Comparison of ENCODE assay signal across 14 cellular contexts in the genomic region with DNA sequence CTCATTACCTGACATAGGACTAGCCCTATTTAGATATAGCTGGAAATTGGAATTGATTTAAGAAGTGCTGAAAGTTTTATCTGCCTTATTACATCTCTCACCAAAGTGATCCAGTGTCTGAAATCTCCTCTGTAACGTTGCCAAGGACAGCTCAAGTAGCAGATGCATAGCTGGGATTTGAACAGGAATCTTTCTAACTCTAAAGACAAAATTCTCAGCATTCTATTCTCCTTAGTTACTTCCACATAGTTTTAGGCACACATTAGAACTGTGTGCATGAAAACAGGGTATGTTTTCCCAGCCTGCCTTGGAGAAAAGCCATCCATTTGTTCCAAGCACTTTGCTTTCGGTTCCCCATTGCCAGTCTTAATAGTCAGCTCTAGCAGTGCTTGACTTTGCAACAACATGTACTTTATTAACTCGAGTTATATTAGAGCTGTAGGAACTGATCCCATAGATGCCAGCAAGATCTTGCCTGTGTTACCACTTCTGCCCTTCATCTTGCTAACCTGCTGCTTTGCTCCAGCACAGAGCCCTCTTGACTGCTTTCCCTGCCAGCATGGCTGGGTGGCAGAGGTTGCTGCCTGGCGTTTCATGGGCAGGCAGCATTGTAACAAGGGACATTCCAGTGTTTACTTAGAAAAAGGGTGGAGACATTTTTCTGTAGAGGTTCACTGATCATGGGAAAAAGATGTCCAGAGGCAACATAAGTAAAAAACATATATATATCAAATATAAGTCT. TPM values are rescaled to one million over a fixed set of nuclear protein-coding genes. Genes with fewer than 3 reads are reported as not detected.
A peak's percentile ranks its signal among the peaks of the same experiment; 100 is the strongest.
DNase-seq lines count a peak whose midpoint lies in the region; ATAC-seq and TF ChIP-seq lines count a peak whose summit lies in the region.
"Had no signal": no experiment of that assay in that cellular context is flagged by ENCODE, and none has a peak within 500 bp of the region (broad histone marks: within the 10 kb centered on the region; RNA-seq: fewer than 3 reads in every experiment).

No MANE protein-coding gene starts in this region.

- H3K4me1 ChIP-seq in osteoblast (ENCODE audit: insufficient read depth, low read length) = peaks cover 12% of the 10 kb centered on the region

- H3K79me2 ChIP-seq in osteoblast (ENCODE audit: insufficient read depth, low read length) = no peaks in the 10 kb centered on the region

- peaks cover 3% of the 10 kb centered on the region for H3K27me3 ChIP-seq in osteoblast (ENCODE audit: insufficient read depth, low read length)

- H4K20me1 ChIP-seq in osteoblast (ENCODE audit: insufficient read depth, low read length) = no peaks in the 10 kb centered on the region

- ATAC-seq in GM19395 (IDR thresholded peaks at IDR 0.05; ENCODE audit: unreplicated experiment) (no peak), HG02938 (IDR thresholded peaks at IDR 0.05; ENCODE audit: unreplicated experiment) (no peak)

- H3K36me3 ChIP-seq in osteoblast (ENCODE audit: insufficient read depth, low read length) = no peaks in the 10 kb centered on the region

- DNase-seq in Daoy (ENCODE audit: low read depth) (peak; percentile 31), NCI-H446 treated with DMSO at 0.1 percent for 48 hours (lab: John Stamatoyannopoulos, UW) (peak; percentile 55), fibroblast of peridontal ligament (ENCODE audit: extremely low read depth) (peak; percentile 73), osteoblast (ENCODE audit: insufficient read length, low spot score, missing footprints) (no peak), NCI-H1092 (lab: John Stamatoyannopoulos, UW) (no peak), NOMO-1 treated with dmso at 0.1 percent for 144 hours (lab: John Stamatoyannopoulos, UW; ENCODE audit: unreplicated experiment) (no peak)
- DNase-seq: activated CD4-positive, alpha-beta T cell treated with anti-CD3 and anti-CD28 coated beads for 48 hours; activated naive CD4-positive, alpha-beta T cell treated with Interleukin-2 at 50 U/mL for 16 hours; Kasumi-1; NCI-H345; stimulated activated CD4-positive, alpha-beta T cell treated with anti-CD3 and anti-CD28 coated beads, Interleukin-4, amount 100 ng/mL, for 24 hours had no signal

- H3K4me3 ChIP-seq in osteoblast (ENCODE audit: insufficient read depth, low read length) = peak overlapping the region; percentile 1

- peak overlapping the region; percentile 64 for H3K4me2 ChIP-seq in osteoblast (ENCODE audit: insufficient read depth, low read length)

- peak overlapping the region; percentile 19 for H3K27ac ChIP-seq in osteoblast (ENCODE audit: low read depth, low read length)

- H3K9me3 ChIP-seq in osteoblast (ENCODE audit: low read depth, low read length) = no peaks in the 10 kb centered on the region

- no peak for TF ChIP-seq CTCF in osteoblast (IDR thresholded peaks at IDR 0.05; ENCODE audit: extremely low read depth, low read depth, low read length)

- H2AFZ ChIP-seq in osteoblast (ENCODE audit: low read length) = peak overlapping the region; percentile 59

RNA-seq across cellular contexts. Expression of a gene that starts 56.1 kb away (rescaled TPM):
- 0.29 and 0.33 TPM in 2 replicates for total RNA-seq in Daoy (2014; rRNA removed; shearing (Covaris generic))
- total RNA-seq in osteoblast = not detected in 2 replicates
- total RNA-seq: H4 had no signal

Comparison
In these comparisons a context has a peak if more than half of its experiments do, and no peak if none do; other contexts are left out.
1. DNase-seq: peak in Daoy (single experiment), NCI-H446 treated with DMSO at 0.1 percent for 48 hours (single experiment) and fibroblast of peridontal ligament (single experiment); none in osteoblast (single experiment), NCI-H1092 (single experiment) and NOMO-1 treated with dmso at 0.1 percent for 144 hours (single experiment).